37 cellular contexts compared by ENCODE assay signal in genomic region chr11:134352111-134352510, GRCh38. TPM values are rescaled to one million over a fixed set of nuclear protein-coding genes. Genes with fewer than 3 reads are reported as not detected.
"Had no signal": no experiment of that assay in that cellular context is flagged by ENCODE, and none has a peak within 500 bp of the region (broad histone marks: within the 10 kb centered on the region; RNA-seq: fewer than 3 reads in every experiment).

No MANE protein-coding gene starts in this region.

- H3K27me3 ChIP-seq: MG63 had no signal

- H3K4me3 ChIP-seq: MG63 had no signal

- H3K36me3 ChIP-seq: MG63 had no signal

- H3K9me3 ChIP-seq: MG63 had no signal

- DNase-seq: Karpas-422, Kasumi-1, MG63, MM.1S, MV-4-11, NCI-H1048, NCI-H1092, NCI-H1092 treated with DMSO at 0.1 percent for 48 hours, NCI-H1105, NCI-H1105 treated with DMSO at 0.1 percent for 48 hours, NCI-H1417, NCI-H1417 treated with DMSO at 0.1 percent for 48 hours, NCI-H1436, NCI-H1436 treated with DMSO at 0.1 percent for 48 hours, NCI-H146, NCI-H1694, NCI-H1694 treated with DMSO at 0.1 percent for 48 hours, NCI-H187, NCI-H187 treated with DMSO at 0.1 percent for 48 hours, NCI-H1930, NCI-H2029, NCI-H2029 treated with DMSO at 0.1 percent for 48 hours, NCI-H2081, NCI-H2081 treated with DMSO at 0.1 percent for 48 hours, NCI-H2107, NCI-H2171, NCI-H2171 treated with DMSO at 0.1 percent for 48 hours, NCI-H2227 treated with DMSO at 0.1 percent for 48 hours, NCI-H226, NCI-H345, NCI-H446, NCI-H446 treated with DMSO at 0.1 percent for 48 hours, NCI-H510A, NCI-H510A treated with DMSO at 0.1 percent for 48 hours had no signal

RNA-seq across cellular contexts. Expression of gene GLB1L2, which starts 20.3 kb away (rescaled TPM):
- total RNA-seq: LHCN-M2, M059J had no signal

RNA-seq across cellular contexts. Expression of gene B3GAT1, which starts 59.9 kb away (rescaled TPM):
- total RNA-seq: LHCN-M2, M059J, MCF 10A had no signal
